Comparison of ENCODE assay signal across 8 cellular contexts in genomic region chr1:32464716-32465540, GRCh38. TPM values are rescaled to one million over a fixed set of nuclear protein-coding genes. Genes with fewer than 3 reads are reported as not detected.
DNase-seq lines count a peak whose midpoint lies in the region; ATAC-seq and TF ChIP-seq lines count a peak whose summit lies in the region.

Gene ZBTB8B (plus strand): TSS chr1:32465072. CDS start chr1:32470625, 5,553 bp downstream.

- peaks cover 31 to 61% (median 50%) of the 10 kb centered on the region in 5 donors for H3K27me3 Mint-ChIP-seq in naive thymus-derived CD8-positive, alpha-beta T cell

- no peak for TF ChIP-seq POLR2A in suprapubic skin (IDR thresholded peaks at IDR 0.05)

- peak within 1 kb of the TSS; percentile 68 to 88 (median 83) for H3K4me3 Mint-ChIP-seq in naive thymus-derived CD8-positive, alpha-beta T cell

- ATAC-seq in naive thymus-derived CD8-positive, alpha-beta T cell: peak; percentile 83 to 90
- ATAC-seq in HG02938 (IDR thresholded peaks at IDR 0.05; ENCODE audit: unreplicated experiment): no peak
- no peak for ATAC-seq in HG02884 (IDR thresholded peaks at IDR 0.05; ENCODE audit: unreplicated experiment)

- in situ Hi-C loops in GM13976 (cut with MboI; ENCODE audit: low sequenced_read_pairs, unreplicated experiment): no loop called here

- peaks cover 43% of the 10 kb centered on the region for H3K27me3 ChIP-seq in suprapubic skin

- no peak for TF ChIP-seq EP300 in suprapubic skin (IDR thresholded peaks at IDR 0.05)

- H3K36me3 Mint-ChIP-seq in naive thymus-derived CD8-positive, alpha-beta T cell: no peaks in the 10 kb centered on the region

- 4% methylated on average over 18 of the region's 64 CpGs for WGBS in suprapubic skin

- H3K4me3 ChIP-seq in suprapubic skin: peak within 1 kb of the TSS; percentile 49

- DNase-seq in GM13976 (ENCODE audit: low spot score): peak; percentile 81
- peak; percentile 96 for DNase-seq in NCI-H524 (lab: John Stamatoyannopoulos, UW)
- DNase-seq in activated naive CD4-positive, alpha-beta T cell treated with Interleukin-2 at 50 U/mL for 16 hours: peak; percentile 35
- DNase-seq in foreskin melanocyte: peak; percentile 76
- peak; percentile 4 to 64 (median 26) for DNase-seq in naive thymus-derived CD8-positive, alpha-beta T cell
- peak in 1 of 2 donors; percentile 62 for DNase-seq in suprapubic skin (ENCODE audit: low spot score in 2 of 2)

- POLR2A ChIA-PET in naive thymus-derived CD8-positive, alpha-beta T cell (lab: Charles Lee): interaction anchor here (1.0 kb wide), 1 partner anchor 40 kb away, joined by 3 read pairs; no protein-coding TSS in a partner anchor

- H3K4me1 Mint-ChIP-seq in naive thymus-derived CD8-positive, alpha-beta T cell: peaks cover 13 to 19% (median 16%) of the 10 kb centered on the region in 4 donors

- peak within 1 kb of the TSS in 1 of 10 donors; percentile 69 for H3K27ac Mint-ChIP-seq in naive thymus-derived CD8-positive, alpha-beta T cell

- no peaks in the 10 kb centered on the region for H3K36me3 ChIP-seq in suprapubic skin

- H3K9me3 Mint-ChIP-seq in naive thymus-derived CD8-positive, alpha-beta T cell: peaks cover 0 to 7% (median 0%) of the 10 kb centered on the region in 9 donors

- no peaks in the 10 kb centered on the region for H3K9me3 ChIP-seq in suprapubic skin

- H3K27ac ChIP-seq in suprapubic skin: no peak within 1 kb of the TSS

- H3K4me1 ChIP-seq in suprapubic skin: peaks cover 16% of the 10 kb centered on the region

- TF ChIP-seq CTCF in GM13976 (IDR thresholded peaks at IDR 0.05; ENCODE audit: borderline replicate concordance, control extremely low read depth, extremely low read depth, insufficient read depth, missing control alignments) (no peak), suprapubic skin (IDR thresholded peaks at IDR 0.05) (peak in 1 of 2 donors; percentile 7)

RNA-seq across cellular contexts. Expression of gene ZBTB8B, which starts in this region (rescaled TPM):
- not detected for total RNA-seq in naive thymus-derived CD8-positive, alpha-beta T cell
- polyA plus RNA-seq in naive thymus-derived CD8-positive, alpha-beta T cell: not detected
- under 1 TPM in 1 of 4 donors, not detected in 3; 0.08 TPM for total RNA-seq in suprapubic skin

Comparison
In these comparisons a context has a peak if more than half of its experiments do, and no peak if none do; other contexts are left out.
1. Peak in DNase-seq and ATAC-seq in naive thymus-derived CD8-positive, alpha-beta T cell; RNA of the gene not detected or under 1 TPM.